Comparison of ENCODE assay signal across 1 cellular context in the genomic region with DNA sequence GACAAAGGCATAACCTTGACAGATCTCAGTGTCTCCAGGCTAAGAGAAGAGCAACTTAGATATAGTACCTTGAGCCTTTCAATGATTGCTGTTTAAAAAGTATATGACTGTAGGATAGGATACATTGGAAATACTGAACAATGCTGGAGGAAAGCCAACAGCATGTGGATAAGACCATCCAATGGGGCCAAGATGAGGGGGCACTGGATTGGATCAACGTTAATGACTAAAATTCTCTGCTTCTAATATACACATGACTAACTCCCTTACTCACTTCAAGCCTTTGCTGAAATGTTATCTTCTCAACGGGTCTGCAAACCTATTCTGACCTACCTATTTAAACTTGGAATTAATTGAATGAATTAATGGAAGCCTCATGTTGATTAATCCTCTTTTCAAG.
TF ChIP-seq lines count a peak whose summit lies in the region.

No MANE protein-coding gene starts in this region.

TF ChIP-seq in HCT116, 20 proteins besides CTCF, POLR2A, EP300 and RAD21:
- no peak for TF ChIP-seq TCF7L2 (IDR thresholded peaks at IDR 0.05; ENCODE audit: borderline replicate concordance, extremely low read depth, insufficient read depth, insufficient read length)
- no peak for TF ChIP-seq REST (IDR thresholded peaks at IDR 0.05; ENCODE audit: low read depth)
